Comparison of ENCODE assay signal across 17 cellular contexts in the genomic region with DNA sequence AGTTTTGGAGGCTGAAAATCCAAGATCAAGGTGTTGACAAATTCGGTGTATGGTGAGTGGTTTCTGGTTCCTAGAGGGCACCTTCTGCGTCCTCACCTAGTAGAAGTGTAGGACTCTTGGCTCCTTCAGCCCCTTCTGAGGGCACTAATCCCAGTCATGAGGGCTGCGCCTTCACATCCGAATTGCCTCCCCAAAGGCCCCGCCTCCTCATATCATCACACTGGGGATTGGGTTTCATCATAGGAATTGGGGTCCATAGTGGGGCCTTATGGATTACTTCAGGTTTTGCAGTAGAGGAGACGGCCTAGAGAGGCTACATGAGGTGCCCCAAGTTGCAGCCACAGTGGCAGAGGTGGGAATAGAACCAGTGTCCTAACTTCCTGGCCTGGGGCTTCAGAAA.
DNase-seq lines count a peak whose midpoint lies in the region; ATAC-seq, FAIRE-seq and TF ChIP-seq lines count a peak whose summit lies in the region.
"Had no signal": no experiment of that assay in that cellular context is flagged by ENCODE, and none has a peak within 500 bp of the region (broad histone marks: within the 10 kb centered on the region; RNA-seq: fewer than 3 reads in every experiment).

No MANE protein-coding gene starts in this region.

- peaks cover 6% of the 10 kb centered on the region; the same call in 1 of the 2 replicates for H3K36me3 ChIP-seq in WERI-Rb-1
- peaks cover 0 to 30% (median 5%) of the 10 kb centered on the region in 4 donors for H3K36me3 ChIP-seq in sigmoid colon

- intact Hi-C loops in sigmoid colon (cut with DNase I): no loop called here

- WGBS in sigmoid colon, 2 donors: 93 to 95% methylated on average over 6 of the region's 6 CpGs

- H3K4me3 ChIP-seq in WERI-Rb-1 (ENCODE audit: low read depth, low read length) (no peak overlapping the region), sigmoid colon (no peak overlapping the region)
- H3K4me3 ChIP-seq: GM23338 had no signal

- DNase-seq in GM12892 (ENCODE audit: insufficient read length): no peak
- DNase-seq in WERI-Rb-1: peak; percentile 2
- DNase-seq in mesenteric fat pad (ENCODE audit: low spot score): peak; percentile 74
- peak; percentile 10 for DNase-seq in sigmoid colon
- DNase-seq in mucosa of gallbladder (ENCODE audit: low spot score): no peak
- DNase-seq: C1 segment of cervical spinal cord; Calu3; CD4-positive, alpha-beta memory T cell; COR-L47; DMS53; DMS79 treated with DMSO at 0.1 percent for 48 hours; GF-D8; H9 had no signal

- H3K27me3 ChIP-seq in WERI-Rb-1 (ENCODE audit: insufficient read depth, low read depth, severe bottlenecking) (no peaks in the 10 kb centered on the region), sigmoid colon (no peaks in the 10 kb centered on the region)

- TF ChIP-seq CTCF in WERI-Rb-1 (IDR thresholded peaks at IDR 0.05; ENCODE audit: low read depth, low read length) (no peak), sigmoid colon (IDR thresholded peaks at IDR 0.05) (no peak)

- peak; percentile 36 for FAIRE-seq in GM12892 (lab: Jason Lieb, UNC)
- FAIRE-seq: GM12891 had no signal

- no peak overlapping the region for H3K27ac ChIP-seq in WERI-Rb-1
- H3K27ac ChIP-seq in sigmoid colon: no peak overlapping the region

- no peak for TF ChIP-seq POLR2A in GM12892 (IDR thresholded peaks at IDR 0.05; ENCODE audit: low read depth, low read length)
- TF ChIP-seq POLR2A in sigmoid colon (IDR thresholded peaks at IDR 0.05): no peak

- ATAC-seq in GM21723 (IDR thresholded peaks at IDR 0.05; ENCODE audit: unreplicated experiment): no peak
- ATAC-seq: GM23338, HCT116 had no signal

- no peaks in the 10 kb centered on the region for H3K4me1 ChIP-seq in sigmoid colon

- TF ChIP-seq EP300 in sigmoid colon (IDR thresholded peaks at IDR 0.05): no peak

- H3K9me3 ChIP-seq in WERI-Rb-1 (ENCODE audit: severe bottlenecking) (no peaks in the 10 kb centered on the region), sigmoid colon (no peaks in the 10 kb centered on the region)

Comparison
In these comparisons a context has a peak if more than half of its experiments do, and no peak if none do; other contexts are left out.
1. DNase-seq: peak in WERI-Rb-1 (single experiment), mesenteric fat pad (single experiment) and sigmoid colon (single experiment); none in GM12892 (single experiment) and mucosa of gallbladder (single experiment).